In the genomic region with DNA sequence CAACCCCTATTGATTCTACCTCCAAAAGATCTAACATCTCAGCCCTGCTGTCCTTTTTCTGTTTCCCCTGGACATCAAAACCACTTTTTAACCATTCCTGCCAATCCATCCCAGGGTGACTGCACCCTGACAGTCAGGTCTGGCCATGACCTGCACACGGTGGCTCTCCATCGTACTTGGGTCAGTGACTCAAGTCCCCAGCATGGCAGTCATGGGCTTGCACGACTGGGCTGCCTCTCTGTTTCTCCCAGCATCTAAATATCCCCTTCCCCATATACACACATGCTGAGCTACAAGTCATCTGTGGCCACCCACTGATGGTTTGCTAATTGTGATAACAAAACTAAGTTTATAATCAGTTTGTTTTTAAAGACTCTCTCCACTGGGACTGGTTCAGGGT, we compare ENCODE assay signal across 20 cellular contexts. TPM values are rescaled to one million over a fixed set of nuclear protein-coding genes. Genes with fewer than 3 reads are reported as not detected.
DNase-seq lines count a peak whose midpoint lies in the region; ATAC-seq, FAIRE-seq and TF ChIP-seq lines count a peak whose summit lies in the region.
"Had no signal": no experiment of that assay in that cellular context is flagged by ENCODE, and none has a peak within 500 bp of the region (broad histone marks: within the 10 kb centered on the region; RNA-seq: fewer than 3 reads in every experiment).

No MANE protein-coding gene starts in this region.

- POLR2A ChIA-PET in activated CD8-positive, alpha-beta T cell treated with anti-CD3 and anti-CD28 coated beads, Interleukin-2, amount 10 ng/mL, durations not matched to agents 7 days and 5 days (lab: Charles Lee), result no interaction called here

- H3K27ac ChIP-seq in upper lobe of right lung (no peak overlapping the region), small intestine (ENCODE audit: low read depth in 1 of 2, low read length in 1 of 2) (no peak overlapping the region)
- H3K27ac ChIP-seq: neutrophil, SJSA1, thoracic aorta had no signal

- H3K27ac Mint-ChIP-seq in stimulated activated naive CD8-positive, alpha-beta T cell treated with anti-CD3 and anti-CD28 coated beads, Interleukin-15, Interleukin-2, amounts not matched to agents 100 ng/mL and 50 ng/mL, for 24 hours, result peak overlapping the region; percentile 88
- peak overlapping the region; percentile 88 for H3K27ac Mint-ChIP-seq in activated CD8-positive, alpha-beta T cell treated with anti-CD3 and anti-CD28 coated beads, Interleukin-2, amount 10 ng/mL, durations not matched to agents 7 days and 5 days

- FAIRE-seq in small intestine (lab: Jason Lieb, UNC), result no peak

- H3K27me3 Mint-ChIP-seq in stimulated activated naive CD8-positive, alpha-beta T cell treated with anti-CD3 and anti-CD28 coated beads, Interleukin-15, Interleukin-2, amounts not matched to agents 100 ng/mL and 50 ng/mL, for 24 hours, result no peaks in the 10 kb centered on the region
- H3K27me3 Mint-ChIP-seq in activated CD8-positive, alpha-beta T cell treated with anti-CD3 and anti-CD28 coated beads, Interleukin-2, amount 10 ng/mL, durations not matched to agents 7 days and 5 days (ENCODE audit: low read depth), result no peaks in the 10 kb centered on the region

- 73 to 81% (median 79%) methylated on average over 3 of the region's 3 CpGs for WGBS in small intestine, 3 donors

- H3K4me3 ChIP-seq in upper lobe of right lung, result no peak overlapping the region
- H3K4me3 ChIP-seq in small intestine (ENCODE audit: low read depth in 1 of 2, low read length in 2 of 2), result no peak overlapping the region
- H3K4me3 ChIP-seq: Peyer's patch, SJSA1, thoracic aorta had no signal

- CTCF ChIA-PET in activated CD8-positive, alpha-beta T cell treated with anti-CD3 and anti-CD28 coated beads, Interleukin-2, amount 10 ng/mL, durations not matched to agents 7 days and 5 days (lab: Charles Lee), result interaction anchor here (0.7 kb wide), 1 partner anchor 35 kb away, joined by 4 read pairs; no protein-coding TSS in a partner anchor

- H3K36me3 Mint-ChIP-seq in stimulated activated naive CD8-positive, alpha-beta T cell treated with anti-CD3 and anti-CD28 coated beads, Interleukin-15, Interleukin-2, amounts not matched to agents 100 ng/mL and 50 ng/mL, for 24 hours (ENCODE audit: low read depth), result peaks cover 86% of the 10 kb centered on the region
- peaks cover 88% of the 10 kb centered on the region for H3K36me3 Mint-ChIP-seq in activated CD8-positive, alpha-beta T cell treated with anti-CD3 and anti-CD28 coated beads, Interleukin-2, amount 10 ng/mL, durations not matched to agents 7 days and 5 days (ENCODE audit: low read depth)

- H3K4me1 ChIP-seq in upper lobe of right lung (peaks cover 45% of the 10 kb centered on the region), small intestine (ENCODE audit: control insufficient read depth in 2 of 2, insufficient read depth in 1 of 2, low read depth in 1 of 2, low read length in 1 of 2) (peaks cover 34 to 44% of the 10 kb centered on the region in 2 donors)

- peak overlapping the region; percentile 76 for H3K4me3 Mint-ChIP-seq in stimulated activated naive CD8-positive, alpha-beta T cell treated with anti-CD3 and anti-CD28 coated beads, Interleukin-15, Interleukin-2, amounts not matched to agents 100 ng/mL and 50 ng/mL, for 24 hours
- H3K4me3 Mint-ChIP-seq in activated CD8-positive, alpha-beta T cell treated with anti-CD3 and anti-CD28 coated beads, Interleukin-2, amount 10 ng/mL, durations not matched to agents 7 days and 5 days, result peak overlapping the region; percentile 9

- no peaks in the 10 kb centered on the region for H3K9me3 ChIP-seq in upper lobe of right lung
- no peaks in the 10 kb centered on the region for H3K9me3 ChIP-seq in small intestine (ENCODE audit: control insufficient read depth, low read depth)
- H3K9me3 ChIP-seq: neutrophil, Peyer's patch, SJSA1, thoracic aorta had no signal

- ATAC-seq in stimulated activated naive CD8-positive, alpha-beta T cell treated with anti-CD3 and anti-CD28 coated beads, Interleukin-15, Interleukin-2, amounts not matched to agents 100 U/mL and 50 U/mL, for 24 hours, result no peak
- ATAC-seq in activated CD8-positive, alpha-beta T cell treated with anti-CD3 and anti-CD28 coated beads, Interleukin-2, amount 10 ng/mL, durations not matched to agents 7 days and 5 days, result no peak
- ATAC-seq in upper lobe of right lung (no peak), GM21381 (IDR thresholded peaks at IDR 0.05; ENCODE audit: unreplicated experiment) (no peak)
- ATAC-seq: left lobe of liver had no signal

- H3K36me3 ChIP-seq in upper lobe of right lung, result no peaks in the 10 kb centered on the region
- H3K36me3 ChIP-seq in small intestine (ENCODE audit: control insufficient read depth in 2 of 2, insufficient read depth in 2 of 2, low read length in 2 of 2), result no peaks in the 10 kb centered on the region
- H3K36me3 ChIP-seq: Peyer's patch, thoracic aorta had no signal

- TF ChIP-seq CTCF in upper lobe of right lung (IDR thresholded peaks at IDR 0.05), result no peak

- H3K27me3 ChIP-seq in upper lobe of right lung, result no peaks in the 10 kb centered on the region
- no peaks in the 10 kb centered on the region for H3K27me3 ChIP-seq in small intestine (ENCODE audit: control insufficient read depth in 2 of 2, insufficient read depth in 2 of 2, low read length in 2 of 2)
- H3K27me3 ChIP-seq: neutrophil, Peyer's patch, SJSA1 had no signal

- intact Hi-C loops in upper lobe of right lung (cut with DNase I), result no loop called here

- DNase-seq in stimulated activated naive CD8-positive, alpha-beta T cell treated with anti-CD3 and anti-CD28 coated beads, Interleukin-15, Interleukin-2, amounts not matched to agents 100 U/mL and 50 U/mL, for 24 hours, result no peak
- no peak for DNase-seq in activated CD8-positive, alpha-beta T cell treated with anti-CD3 and anti-CD28 coated beads, Interleukin-2, amount 10 ng/mL, durations not matched to agents 7 days and 5 days
- DNase-seq in islet precursor cell, result peak; percentile 35
- DNase-seq in upper lobe of right lung, result no peak
- DNase-seq in small intestine, result no peak
- DNase-seq: activated CD4-positive, CD25-positive, alpha-beta regulatory T cell treated with anti-CD3 and anti-CD28 coated beads, Interleukin-2, amount 50 U/mL, for 72 hours; aorta; NCI-H1092; NCI-H2029; NCI-H446; retina; stimulated activated CD8-positive, alpha-beta memory T cell treated with anti-CD3 and anti-CD28 coated beads, Interleukin-4, amount 100 ng/mL, for 48 hours; T-helper 9 cell had no signal

- peaks cover 100% of the 10 kb centered on the region for H3K4me1 Mint-ChIP-seq in stimulated activated naive CD8-positive, alpha-beta T cell treated with anti-CD3 and anti-CD28 coated beads, Interleukin-15, Interleukin-2, amounts not matched to agents 100 ng/mL and 50 ng/mL, for 24 hours (ENCODE audit: low read depth)
- H3K4me1 Mint-ChIP-seq in activated CD8-positive, alpha-beta T cell treated with anti-CD3 and anti-CD28 coated beads, Interleukin-2, amount 10 ng/mL, durations not matched to agents 7 days and 5 days (ENCODE audit: low read depth), result peaks cover 93% of the 10 kb centered on the region

- H3K9me3 Mint-ChIP-seq in stimulated activated naive CD8-positive, alpha-beta T cell treated with anti-CD3 and anti-CD28 coated beads, Interleukin-15, Interleukin-2, amounts not matched to agents 100 ng/mL and 50 ng/mL, for 24 hours, result no peaks in the 10 kb centered on the region
- no peaks in the 10 kb centered on the region for H3K9me3 Mint-ChIP-seq in activated CD8-positive, alpha-beta T cell treated with anti-CD3 and anti-CD28 coated beads, Interleukin-2, amount 10 ng/mL, durations not matched to agents 7 days and 5 days (ENCODE audit: insufficient read depth)

RNA-seq across cellular contexts. Expression of gene NCK2, which starts 6.6 kb away (rescaled TPM):
- total RNA-seq in activated CD8-positive, alpha-beta T cell treated with anti-CD3 and anti-CD28 coated beads, Interleukin-2, amount 10 ng/mL, durations not matched to agents 7 days and 5 days, result 10 to 100 TPM; 60.7 to 61.3 TPM
- total RNA-seq in upper lobe of right lung, result 49.7 TPM
- polyA plus RNA-seq in small intestine, result 100 to 1,000 TPM in 2 of 3 donors, 10 to 100 TPM in 1; 59.6 to 124 (median 103) TPM
